ENCODE assay signal across 8 cellular contexts in the genomic region with DNA sequence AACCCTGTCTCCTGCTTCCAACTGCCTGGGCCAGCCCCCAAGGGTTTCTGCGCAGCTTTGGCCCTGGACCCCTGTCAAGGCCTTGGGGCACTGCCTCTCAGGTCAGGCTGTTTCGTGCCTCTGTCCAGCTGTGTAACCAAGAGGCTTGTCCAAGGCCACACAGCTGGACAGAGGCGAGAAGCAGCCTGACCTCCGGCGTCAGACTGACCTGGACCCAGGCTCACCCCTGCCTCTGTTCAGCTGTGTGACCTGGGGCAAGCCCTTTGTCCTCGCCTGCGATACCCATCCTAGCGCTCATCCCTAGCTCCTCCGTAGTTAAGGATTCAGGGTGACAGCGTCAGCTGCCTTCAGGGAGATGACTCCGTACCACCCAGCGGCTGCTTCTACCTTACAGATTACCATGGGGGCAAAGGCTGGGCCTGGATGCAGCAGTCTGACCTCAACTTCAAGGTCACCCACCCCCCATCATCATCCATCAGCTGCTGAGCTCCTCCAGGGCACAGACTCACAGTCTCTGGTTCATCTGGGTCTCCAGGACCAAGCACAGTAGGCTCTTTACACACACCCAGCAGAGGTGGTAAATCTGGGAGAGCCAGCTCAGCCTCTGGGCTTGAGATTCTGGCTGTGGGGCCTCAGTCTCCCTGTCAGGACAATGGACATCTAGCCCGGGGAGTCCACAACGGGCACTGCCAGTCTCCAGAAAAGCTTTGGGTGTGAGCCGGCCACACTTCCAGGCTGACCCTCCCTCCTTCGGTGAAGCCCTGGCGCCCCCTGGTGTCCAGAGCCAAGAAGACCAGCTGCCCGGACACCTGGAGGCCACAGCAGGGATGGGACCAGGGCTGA. TPM values are rescaled to one million over a fixed set of nuclear protein-coding genes. Genes with fewer than 3 reads are reported as not detected.
A peak's percentile ranks its signal among the peaks of the same experiment; 100 is the strongest.
DNase-seq lines count a peak whose midpoint lies in the region; ATAC-seq and TF ChIP-seq lines count a peak whose summit lies in the region.

No MANE protein-coding gene starts in this region.

- H3K9ac ChIP-seq in OCI-LY3 (ENCODE audit: low read length), result no peak overlapping the region

- H3K9me3 Mint-ChIP-seq in naive thymus-derived CD4-positive, alpha-beta T cell, result peaks cover 0 to 1% (median 0%) of the 10 kb centered on the region in 11 donors
- no peaks in the 10 kb centered on the region for H3K9me3 Mint-ChIP-seq in stimulated activated effector memory CD8-positive, alpha-beta T cell treated with anti-CD3 and anti-CD28 coated beads, Interleukin-12 subunit alpha, Interleukin-12 subunit beta, amount 100 ng/mL, for 72 hours

- H3K79me2 ChIP-seq in OCI-LY3 (ENCODE audit: low read length), result no peaks in the 10 kb centered on the region

- no peak overlapping the region for H3K27ac ChIP-seq in OCI-LY3 (ENCODE audit: low read length)
- H3K27ac ChIP-seq in naive thymus-derived CD4-positive, alpha-beta T cell (ENCODE audit: low read depth, low read length), result no peak overlapping the region

- ATAC-seq in esophagus mucosa (peak; percentile 72), HG03108 (IDR thresholded peaks at IDR 0.05; ENCODE audit: unreplicated experiment) (no peak)
- peak; percentile 85 for ATAC-seq in naive thymus-derived CD4-positive, alpha-beta T cell
- ATAC-seq in stimulated activated effector memory CD8-positive, alpha-beta T cell treated with anti-CD3 and anti-CD28 coated beads, Interleukin-12 subunit alpha, Interleukin-12 subunit beta, amount 100 ng/mL, for 72 hours, result peak; percentile 82

- intact Hi-C loops in naive thymus-derived CD4-positive, alpha-beta T cell (cut with micrococcal nuclease), result loop anchor here (1.0 to 5.0 kb wide), 9 partner anchors 38 to 279 kb away; a partner anchor contains a TSS

- no peak overlapping the region for H3K4me3 ChIP-seq in GM12865 (ENCODE audit: low read depth, low read length)
- no peak overlapping the region for H3K4me3 ChIP-seq in OCI-LY3 (ENCODE audit: low read length)
- no peak overlapping the region for H3K4me3 ChIP-seq in naive thymus-derived CD4-positive, alpha-beta T cell (ENCODE audit: low read length)

- H3K27me3 Mint-ChIP-seq in naive thymus-derived CD4-positive, alpha-beta T cell, result no peaks in the 10 kb centered on the region

- peaks cover 12 to 19% (median 16%) of the 10 kb centered on the region in 7 donors for H3K4me1 Mint-ChIP-seq in naive thymus-derived CD4-positive, alpha-beta T cell
- peaks cover 30% of the 10 kb centered on the region for H3K4me1 Mint-ChIP-seq in stimulated activated effector memory CD8-positive, alpha-beta T cell treated with anti-CD3 and anti-CD28 coated beads, Interleukin-12 subunit alpha, Interleukin-12 subunit beta, amount 100 ng/mL, for 72 hours

- DNase-seq in GM12865 (ENCODE audit: low read depth), result peak; percentile 89
- peak; percentile 23 for DNase-seq in HS-5 (ENCODE audit: low read depth)
- peak; percentile 73 for DNase-seq in activated T-cell treated with anti-CD3 and anti-CD28 coated beads for 24 hours (ENCODE audit: low read depth)
- DNase-seq in naive thymus-derived CD4-positive, alpha-beta T cell, result peak; percentile 44 to 91 (median 62)
- peak; percentile 93 for DNase-seq in stimulated activated effector memory CD8-positive, alpha-beta T cell treated with anti-CD3 and anti-CD28 coated beads, Interleukin-12 subunit alpha, Interleukin-12 subunit beta, amount 100 ng/mL, for 72 hours (ENCODE audit: low spot score in 2 of 2)

- no peaks in the 10 kb centered on the region for H3K36me3 ChIP-seq in OCI-LY3 (replicated peaks; ENCODE audit: low read depth, low read length)
- H3K36me3 ChIP-seq in naive thymus-derived CD4-positive, alpha-beta T cell (ENCODE audit: control insufficient read depth in 2 of 3, insufficient read depth in 3 of 3, low read length in 3 of 3), result peaks cover 0 to 7% (median 0%) of the 10 kb centered on the region in 3 experiments

- no peaks in the 10 kb centered on the region for H3K27me3 ChIP-seq in OCI-LY3 (ENCODE audit: low read depth, low read length)
- H3K27me3 ChIP-seq in naive thymus-derived CD4-positive, alpha-beta T cell (ENCODE audit: control insufficient read depth in 2 of 2, insufficient read depth in 2 of 2, low read length in 2 of 2), result no peaks in the 10 kb centered on the region

- peaks cover 0 to 3% (median 0%) of the 10 kb centered on the region in 5 donors for H3K36me3 Mint-ChIP-seq in naive thymus-derived CD4-positive, alpha-beta T cell
- peaks cover 6% of the 10 kb centered on the region for H3K36me3 Mint-ChIP-seq in stimulated activated effector memory CD8-positive, alpha-beta T cell treated with anti-CD3 and anti-CD28 coated beads, Interleukin-12 subunit alpha, Interleukin-12 subunit beta, amount 100 ng/mL, for 72 hours

- no peak overlapping the region for H2AFZ ChIP-seq in OCI-LY3 (ENCODE audit: low read depth, low read length)

- CTCF ChIA-PET in naive thymus-derived CD4-positive, alpha-beta T cell (lab: Charles Lee), result interaction anchor here (0.6 to 3.3 kb wide), 35 partner anchors 9 to 1777 kb away, joined by 3 to 32 read pairs (median 4); a partner anchor contains a TSS

- POLR2A ChIA-PET in naive thymus-derived CD4-positive, alpha-beta T cell (lab: Charles Lee), result interaction anchor here (0.7 to 2.3 kb wide), 9 partner anchors 15 to 135 kb away, joined by 3 to 9 read pairs (median 4); a partner anchor contains a TSS

- peak overlapping the region in 1 of 9 donors; percentile 32 for H3K27ac Mint-ChIP-seq in naive thymus-derived CD4-positive, alpha-beta T cell
- H3K27ac Mint-ChIP-seq in stimulated activated effector memory CD8-positive, alpha-beta T cell treated with anti-CD3 and anti-CD28 coated beads, Interleukin-12 subunit alpha, Interleukin-12 subunit beta, amount 100 ng/mL, for 72 hours, result no peak overlapping the region

- TF ChIP-seq CTCF in GM12865 (IDR thresholded peaks at IDR 0.05; ENCODE audit: insufficient read depth, low read depth, low read length, missing control alignments) (peak; percentile 93), OCI-LY3 (IDR thresholded peaks at IDR 0.05; ENCODE audit: low read depth, low read length) (peak; percentile 81)

- no peak overlapping the region for H3K4me2 ChIP-seq in OCI-LY3 (ENCODE audit: low read length)

- H3K4me1 ChIP-seq in OCI-LY3 (ENCODE audit: low read length), result peaks cover 6% of the 10 kb centered on the region
- H3K4me1 ChIP-seq in naive thymus-derived CD4-positive, alpha-beta T cell (ENCODE audit: control insufficient read depth in 2 of 2, insufficient read depth in 2 of 2, low read length in 2 of 2), result peaks cover 12 to 13% of the 10 kb centered on the region in 2 donors

- H3K9me3 ChIP-seq in OCI-LY3 (ENCODE audit: insufficient read depth, low read length), result no peaks in the 10 kb centered on the region
- no peaks in the 10 kb centered on the region for H3K9me3 ChIP-seq in naive thymus-derived CD4-positive, alpha-beta T cell (ENCODE audit: control insufficient read depth in 2 of 3, low read length in 3 of 3)

- no peak overlapping the region for H3K4me3 Mint-ChIP-seq in naive thymus-derived CD4-positive, alpha-beta T cell
- H3K4me3 Mint-ChIP-seq in stimulated activated effector memory CD8-positive, alpha-beta T cell treated with anti-CD3 and anti-CD28 coated beads, Interleukin-12 subunit alpha, Interleukin-12 subunit beta, amount 100 ng/mL, for 72 hours, result no peak overlapping the region

- H4K20me1 ChIP-seq in OCI-LY3 (ENCODE audit: insufficient read depth, low read length), result no peaks in the 10 kb centered on the region

RNA-seq across cellular contexts. Expression of a gene that starts 7.9 kb away (rescaled TPM):
- 39.9 TPM for total RNA-seq in esophagus mucosa
- 10 to 100 TPM; 33.2 to 64.9 (median 51.6) TPM for total RNA-seq in naive thymus-derived CD4-positive, alpha-beta T cell
- under 1 TPM; 0.09 to 0.21 TPM for polyA plus RNA-seq in naive thymus-derived CD4-positive, alpha-beta T cell

RNA-seq across cellular contexts. Expression of a gene that starts 15.1 kb away (rescaled TPM):
- 14.3 TPM for total RNA-seq in esophagus mucosa
- total RNA-seq in naive thymus-derived CD4-positive, alpha-beta T cell, result 10 to 100 TPM in 4 of 5 experiments, 1 to 10 TPM in 1; 6.2 to 25.8 (median 12.5) TPM
- 1 to 10 TPM; 4.5 to 6.4 TPM for polyA plus RNA-seq in naive thymus-derived CD4-positive, alpha-beta T cell

RNA-seq across cellular contexts. Expression of a gene that starts 29.9 kb away (rescaled TPM):
- 13.0 TPM for total RNA-seq in esophagus mucosa
- total RNA-seq in naive thymus-derived CD4-positive, alpha-beta T cell, result 100 to 1,000 TPM in 3 of 5 experiments, 10 to 100 TPM in 2; 63.0 to 125 (median 107) TPM
- polyA plus RNA-seq in naive thymus-derived CD4-positive, alpha-beta T cell, result 10 to 100 TPM; 28.3 to 34.5 TPM

RNA-seq across cellular contexts. Expression of a gene that starts 47.3 kb away (rescaled TPM):
- 11.4 TPM for total RNA-seq in esophagus mucosa
- total RNA-seq in naive thymus-derived CD4-positive, alpha-beta T cell, result 10 to 100 TPM; 28.0 to 51.0 (median 36.1) TPM
- polyA plus RNA-seq in naive thymus-derived CD4-positive, alpha-beta T cell, result 10 to 100 TPM; 20.0 to 21.7 TPM

Comparison
In these comparisons a context has a peak if more than half of its experiments do, and no peak if none do; other contexts are left out.
1. DNase-seq: peak in every context shown above with its lines; median percentile 93 in stimulated activated effector memory CD8-positive, alpha-beta T cell treated with anti-CD3 and anti-CD28 coated beads, Interleukin-12 subunit alpha, Interleukin-12 subunit beta, amount 100 ng/mL, for 72 hours; 89 in GM12865; 73 in activated T-cell treated with anti-CD3 and anti-CD28 coated beads for 24 hours; 62 in naive thymus-derived CD4-positive, alpha-beta T cell; 23 in HS-5.